Comparison of ENCODE assay signal across 10 cellular contexts in the genomic region with DNA sequence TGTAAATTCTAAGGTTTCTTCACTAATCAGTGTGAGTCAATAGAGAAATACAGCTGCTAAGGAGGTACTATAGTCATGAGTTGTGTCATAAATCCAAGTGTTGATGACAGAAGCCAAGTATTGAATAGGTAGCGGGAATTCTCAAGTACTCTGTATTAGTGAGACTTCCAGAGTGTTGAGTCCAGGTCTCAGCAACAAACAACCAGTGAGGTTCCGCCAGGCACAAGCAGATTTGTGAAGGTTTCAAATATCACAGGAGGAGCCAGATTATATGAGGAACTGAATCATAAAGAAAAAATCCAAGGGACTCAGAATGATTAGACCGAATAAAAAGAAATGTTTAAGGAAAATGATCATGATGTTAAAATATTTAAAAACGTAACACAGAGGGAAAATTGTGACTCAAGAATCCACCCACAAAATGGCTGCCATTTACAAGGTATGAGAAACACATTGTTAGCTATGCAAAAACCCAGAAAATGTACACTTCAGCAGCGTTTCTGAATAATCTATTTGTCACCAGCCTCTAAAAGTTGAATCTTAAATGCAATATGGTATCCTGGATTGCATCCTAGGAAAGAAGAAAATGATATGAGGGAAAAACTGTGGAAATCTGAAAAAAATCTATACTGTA. TPM values are rescaled to one million over a fixed set of nuclear protein-coding genes. Genes with fewer than 3 reads are reported as not detected.
DNase-seq lines count a peak whose midpoint lies in the region; ATAC-seq and TF ChIP-seq lines count a peak whose summit lies in the region.
"Had no signal": no experiment of that assay in that cellular context is flagged by ENCODE, and none has a peak within 500 bp of the region (broad histone marks: within the 10 kb centered on the region; RNA-seq: fewer than 3 reads in every experiment).

No MANE protein-coding gene starts in this region.

- H2BK12ac ChIP-seq in neuronal stem cell (ENCODE audit: low read length): no peak overlapping the region

- in situ Hi-C loops in brain microvascular endothelial cell (cut with HindIII; ENCODE audit: low pct_ligation_motif_present, low sequenced_read_pairs): no loop called here

- H3K27me3 ChIP-seq in brain microvascular endothelial cell (replicated peaks): no peaks in the 10 kb centered on the region
- no peaks in the 10 kb centered on the region for H3K27me3 ChIP-seq in neuronal stem cell (ENCODE audit: control insufficient read depth in 3 of 3, insufficient read depth in 3 of 3, low read depth in 1 of 3, low read length in 3 of 3)
- H3K27me3 ChIP-seq: cardiac muscle cell had no signal

- peaks cover 9% of the 10 kb centered on the region for H3K27me3 Mint-ChIP-seq in activated CD8-positive, alpha-beta T cell treated with anti-CD3 and anti-CD28 coated beads for 36 hours

- H4K91ac ChIP-seq in neuronal stem cell (ENCODE audit: low read depth, low read length, poor library complexity): no peak overlapping the region

- no peak overlapping the region for H3K23ac ChIP-seq in neuronal stem cell (ENCODE audit: low read depth, low read length, poor library complexity)

- H2BK120ac ChIP-seq in neuronal stem cell (ENCODE audit: low read depth, low read length): no peak overlapping the region

- no peak overlapping the region for H3K4ac ChIP-seq in neuronal stem cell (ENCODE audit: low read length)

- no peaks in the 10 kb centered on the region for H3K36me3 ChIP-seq in brain microvascular endothelial cell (replicated peaks)
- no peaks in the 10 kb centered on the region for H3K36me3 ChIP-seq in neuronal stem cell (replicated peaks in 1 of 2; ENCODE audit: control insufficient read depth in 2 of 2, insufficient read depth in 2 of 2, low read length in 2 of 2)
- H3K36me3 ChIP-seq: cardiac muscle cell had no signal

- H3K4me2 ChIP-seq in neuronal stem cell (ENCODE audit: insufficient read depth, low read length, poor library complexity, severe bottlenecking): no peak overlapping the region

- peak overlapping the region; percentile 82 for H3K27ac ChIP-seq in brain microvascular endothelial cell
- no peak overlapping the region for H3K27ac ChIP-seq in neuronal stem cell (replicated peaks; ENCODE audit: low read length)
- H3K27ac ChIP-seq: cardiac muscle cell had no signal

- H3K14ac ChIP-seq in neuronal stem cell (ENCODE audit: low read length): no peak overlapping the region

- H3K4me1 ChIP-seq in neuronal stem cell (ENCODE audit: control insufficient read depth in 2 of 2, insufficient read depth in 1 of 2, low read depth in 1 of 2, low read length in 2 of 2): no peaks in the 10 kb centered on the region

- no CpG with 5 or more reads among the region's 5 CpGs for WGBS in neuronal stem cell (ENCODE audit: extremely low coverage in 2 of 2, insufficient read length in 2 of 2, insufficient replicate concordance in 1 of 2), 2 donors

- no peak for TF ChIP-seq CTCF in brain microvascular endothelial cell (IDR thresholded peaks at IDR 0.05; ENCODE audit: low read depth, low read length, missing control alignments)
- TF ChIP-seq CTCF in activated CD8-positive, alpha-beta T cell treated with anti-CD3 and anti-CD28 coated beads for 36 hours (IDR thresholded peaks at IDR 0.05): no peak

- POLR2A ChIA-PET in activated CD8-positive, alpha-beta T cell treated with anti-CD3 and anti-CD28 coated beads for 36 hours (lab: Charles Lee): no interaction called here

- peaks cover 0 to 1% of the 10 kb centered on the region in 2 donors for H3K9me3 ChIP-seq in neuronal stem cell (replicated peaks in 1 of 2; ENCODE audit: control insufficient read depth in 2 of 2, insufficient read depth in 1 of 2, low read depth in 1 of 2, low read length in 2 of 2)

- intact Hi-C loops in activated CD8-positive, alpha-beta T cell treated with anti-CD3 and anti-CD28 coated beads for 36 hours (cut with micrococcal nuclease): no loop called here

- H4K8ac ChIP-seq in neuronal stem cell (ENCODE audit: low read depth, low read length): no peak overlapping the region

- no peaks in the 10 kb centered on the region for H3K79me1 ChIP-seq in neuronal stem cell (ENCODE audit: low read depth, low read length)

- CTCF ChIA-PET in activated CD8-positive, alpha-beta T cell treated with anti-CD3 and anti-CD28 coated beads for 36 hours (lab: Charles Lee): interaction anchor here (0.9 kb wide), 1 partner anchor 20 kb away, joined by 3 read pairs; no protein-coding TSS in a partner anchor

- H3K9me3 Mint-ChIP-seq in activated CD8-positive, alpha-beta T cell treated with anti-CD3 and anti-CD28 coated beads for 36 hours: peaks cover 3% of the 10 kb centered on the region

- H3K4me3 ChIP-seq in brain microvascular endothelial cell (ENCODE audit: low read depth, low read length) (no peak overlapping the region), neuronal stem cell (ENCODE audit: low read length in 2 of 2) (no peak overlapping the region)
- H3K4me3 ChIP-seq: cardiac muscle cell had no signal

- no peaks in the 10 kb centered on the region for H3K36me3 Mint-ChIP-seq in activated CD8-positive, alpha-beta T cell treated with anti-CD3 and anti-CD28 coated beads for 36 hours (ENCODE audit: low read depth)

- H2BK5ac ChIP-seq in neuronal stem cell (ENCODE audit: low read length): no peak overlapping the region

- no peak overlapping the region for H2BK15ac ChIP-seq in neuronal stem cell (ENCODE audit: low read length)

- ATAC-seq in activated CD8-positive, alpha-beta T cell treated with anti-CD3 and anti-CD28 coated beads for 36 hours: no peak
- ATAC-seq in GM21515 (IDR thresholded peaks at IDR 0.05; ENCODE audit: unreplicated experiment): no peak
- ATAC-seq: left ventricle myocardium superior had no signal

- no peak overlapping the region for H3K9ac ChIP-seq in neuronal stem cell (ENCODE audit: low read depth, low read length, poor library complexity)

- peak overlapping the region; percentile 17 for H2AFZ ChIP-seq in neuronal stem cell (ENCODE audit: low read length)

- no peak overlapping the region for H3K27ac Mint-ChIP-seq in activated CD8-positive, alpha-beta T cell treated with anti-CD3 and anti-CD28 coated beads for 36 hours

- H3K4me3 Mint-ChIP-seq in activated CD8-positive, alpha-beta T cell treated with anti-CD3 and anti-CD28 coated beads for 36 hours: no peak overlapping the region

- H2AK5ac ChIP-seq in neuronal stem cell (ENCODE audit: low read depth, low read length): no peak overlapping the region

- no peaks in the 10 kb centered on the region for H3K4me1 Mint-ChIP-seq in activated CD8-positive, alpha-beta T cell treated with anti-CD3 and anti-CD28 coated beads for 36 hours (ENCODE audit: low read depth)

- peak; percentile 87 for DNase-seq in ELR (ENCODE audit: low read depth)
- DNase-seq in NCI-H2029 treated with DMSO at 0.1 percent for 48 hours (lab: John Stamatoyannopoulos, UW): peak; percentile 57
- peak; percentile 81 for DNase-seq in brain microvascular endothelial cell
- DNase-seq in neuronal stem cell (ENCODE audit: low spot score): no peak
- no peak for DNase-seq in UCSD-AML1 (lab: John Stamatoyannopoulos, UW; ENCODE audit: unreplicated experiment)
- DNase-seq in activated CD8-positive, alpha-beta T cell treated with anti-CD3 and anti-CD28 coated beads for 36 hours: no peak
- DNase-seq: DMS 273 treated with DMSO at 0.1 percent for 48 hours, left ventricle myocardium superior had no signal

- H3K18ac ChIP-seq in neuronal stem cell (ENCODE audit: low read length): no peak overlapping the region

RNA-seq across cellular contexts. Expression of a gene that starts 27.3 kb away (rescaled TPM):
- 1.7 TPM for polyA plus RNA-seq in neuronal stem cell (2013, experiment 1 of 2)
- polyA plus RNA-seq in neuronal stem cell (2013, experiment 2 of 2): 1.6 TPM
- total RNA-seq in activated CD8-positive, alpha-beta T cell treated with anti-CD3 and anti-CD28 coated beads for 36 hours: under 1 TPM in 1 of 2 experiments, not detected in 1; 0.43 TPM

RNA-seq across cellular contexts. Expression of a gene that starts 58.5 kb away (rescaled TPM):
- 30.8 TPM for polyA plus RNA-seq in neuronal stem cell (2013, experiment 1 of 2)
- 31.8 TPM for polyA plus RNA-seq in neuronal stem cell (2013, experiment 2 of 2)
- total RNA-seq in activated CD8-positive, alpha-beta T cell treated with anti-CD3 and anti-CD28 coated beads for 36 hours: 10 to 100 TPM; 64.3 to 75.4 TPM

Comparison
In these comparisons a context has a peak if more than half of its experiments do, and no peak if none do; other contexts are left out.
1. DNase-seq: peak in ELR (single experiment), NCI-H2029 treated with DMSO at 0.1 percent for 48 hours (single experiment) and brain microvascular endothelial cell (single experiment); none in neuronal stem cell (single experiment), UCSD-AML1 (single experiment) and activated CD8-positive, alpha-beta T cell treated with anti-CD3 and anti-CD28 coated beads for 36 hours (single experiment).